In genomic region chr14:73188501-73188903, GRCh38 we compare ENCODE assay signal across 15 cellular contexts. TPM values are rescaled to one million over a fixed set of nuclear protein-coding genes. Genes with fewer than 3 reads are reported as not detected.
A peak's percentile ranks its signal among the peaks of the same experiment; 100 is the strongest.
DNase-seq lines count a peak whose midpoint lies in the region; FAIRE-seq and TF ChIP-seq lines count a peak whose summit lies in the region.
"Had no signal": no experiment of that assay in that cellular context is flagged by ENCODE, and none has a peak within 500 bp of the region (broad histone marks: within the 10 kb centered on the region; RNA-seq: fewer than 3 reads in every experiment).

No MANE protein-coding gene starts in this region.

- H3K4me3 ChIP-seq in bronchial epithelial cell (ENCODE audit: low read depth, low read length): no peak overlapping the region
- H3K4me3 ChIP-seq in mesenchymal stem cell (ENCODE audit: insufficient read depth in 1 of 2, low read depth in 1 of 2, low read length in 2 of 2): no peak overlapping the region
- H3K4me3 ChIP-seq: lower lobe of right lung had no signal

- DNase-seq in EL (peak; percentile 84), NCI-H226 (peak; percentile 74), bronchial epithelial cell (ENCODE audit: low read depth) (peak; percentile 60), mesenchymal stem cell (peak; percentile 72), GM12891 (ENCODE audit: insufficient read length, low spot score) (no peak), Ammon's horn (ENCODE audit: low spot score) (no peak)
- no peak for DNase-seq in activated T-cell treated with anti-CD3 and anti-CD28 coated beads, Interleukin-2, amount 50 U/mL, for 48 hours
- DNase-seq in stimulated activated CD8-positive, alpha-beta memory T cell treated with anti-CD3 and anti-CD28 coated beads, Interleukin-4, amount 100 ng/mL, for 48 hours: no peak
- DNase-seq: activated CD4-positive, CD25-positive, alpha-beta regulatory T cell; amygdala; CD8-positive, alpha-beta T cell; effector memory CD4-positive, alpha-beta T cell; lower lobe of right lung; NK-92 treated with Interleukin-12 subunit alpha and Interleukin-12 subunit beta, amount 100 ng/mL, for 24 hours; small intestine had no signal

- H3K4me2 ChIP-seq in mesenchymal stem cell (ENCODE audit: low read length, poor library complexity, severe bottlenecking): no peak overlapping the region

- H3K18ac ChIP-seq in mesenchymal stem cell (ENCODE audit: low read depth in 1 of 2, low read length in 2 of 2): no peak overlapping the region

- H2BK15ac ChIP-seq in mesenchymal stem cell (ENCODE audit: low read depth, poor library complexity, severe bottlenecking): no peak overlapping the region

- H2BK5ac ChIP-seq in mesenchymal stem cell (ENCODE audit: low read depth, low read length, poor library complexity, severe bottlenecking): no peak overlapping the region

- H3K23ac ChIP-seq in mesenchymal stem cell (ENCODE audit: low read length in 2 of 2): no peak overlapping the region

- H3K9me3 ChIP-seq in mesenchymal stem cell (ENCODE audit: control insufficient read depth, low read length): no peaks in the 10 kb centered on the region
- H3K9me3 ChIP-seq: lower lobe of right lung had no signal

- no peak overlapping the region for H2AFZ ChIP-seq in mesenchymal stem cell (ENCODE audit: low read depth, low read length)

- H3K79me1 ChIP-seq in mesenchymal stem cell (replicated peaks; ENCODE audit: low read length, poor library complexity, severe bottlenecking): peaks cover 7% of the 10 kb centered on the region

- H3K27me3 ChIP-seq in bronchial epithelial cell (ENCODE audit: control insufficient read depth, insufficient read depth, low read length) (no peaks in the 10 kb centered on the region), mesenchymal stem cell (ENCODE audit: control insufficient read depth in 1 of 2, insufficient read depth in 1 of 2, low read length in 2 of 2) (no peaks in the 10 kb centered on the region)

- H3K9ac ChIP-seq in mesenchymal stem cell (ENCODE audit: low read length): no peak overlapping the region

- no peak for TF ChIP-seq POLR2A in GM12891 (IDR thresholded peaks at IDR 0.05; ENCODE audit: low read depth, low read length)

- H2BK120ac ChIP-seq in mesenchymal stem cell (ENCODE audit: low read depth, low read length): no peak overlapping the region

- H3K36me3 ChIP-seq in bronchial epithelial cell (ENCODE audit: control insufficient read depth, insufficient read depth, low read length): peaks cover 12% of the 10 kb centered on the region
- peaks cover 30 to 62% of the 10 kb centered on the region in 2 experiments for H3K36me3 ChIP-seq in mesenchymal stem cell (ENCODE audit: control insufficient read depth in 1 of 2, insufficient read depth in 2 of 2, low read depth in 1 of 2, low read length in 2 of 2)

- FAIRE-seq in bronchial epithelial cell (lab: Jason Lieb, UNC) (no peak), GM12891 (lab: Jason Lieb, UNC) (no peak)
- FAIRE-seq: small intestine had no signal

- H2BK12ac ChIP-seq in mesenchymal stem cell (ENCODE audit: low read length in 2 of 2): no peak overlapping the region

- H3K14ac ChIP-seq in mesenchymal stem cell (ENCODE audit: low read length in 2 of 2): no peak overlapping the region

- H3K27ac ChIP-seq in mesenchymal stem cell (ENCODE audit: low read length, poor library complexity, severe bottlenecking): no peak overlapping the region
- H3K27ac ChIP-seq: lower lobe of right lung had no signal

- no peak overlapping the region for H4K8ac ChIP-seq in mesenchymal stem cell (ENCODE audit: low read length)

- no peak overlapping the region for H2AK5ac ChIP-seq in mesenchymal stem cell (ENCODE audit: low read length, severe bottlenecking)

- H3K4ac ChIP-seq in mesenchymal stem cell (ENCODE audit: low read depth in 1 of 2, low read length in 2 of 2): no peak overlapping the region

- no peak for TF ChIP-seq CTCF in bronchial epithelial cell (IDR thresholded peaks at IDR 0.05; ENCODE audit: insufficient read depth, low read length, severe bottlenecking)

- 71% methylated on average over 2 of the region's 3 CpGs for WGBS in mesenchymal stem cell

- H4K91ac ChIP-seq in mesenchymal stem cell (ENCODE audit: low read length): no peak overlapping the region

- peaks cover 11% of the 10 kb centered on the region for H3K4me1 ChIP-seq in mesenchymal stem cell (ENCODE audit: control insufficient read depth, insufficient read depth, low read depth, low read length)
- H3K4me1 ChIP-seq: lower lobe of right lung had no signal

TF ChIP-seq in GM12891, 5 proteins besides CTCF, POLR2A, EP300 and RAD21:
- no peak for TF ChIP-seq TAF1 (IDR thresholded peaks at IDR 0.05; ENCODE audit: low read depth, low read length)
- TF ChIP-seq PAX5 (IDR thresholded peaks at IDR 0.05; ENCODE audit: insufficient read depth, low read length, severe bottlenecking): no peak
- TF ChIP-seq SPI1 (IDR thresholded peaks at IDR 0.05; ENCODE audit: low read depth, low read length): no peak
- no peak for TF ChIP-seq POLR2AphosphoS5 (IDR thresholded peaks at IDR 0.05; ENCODE audit: low read depth, low read length)
- no peak for TF ChIP-seq POU2F2 (IDR thresholded peaks at IDR 0.05; ENCODE audit: low read depth, low read length)

RNA-seq across cellular contexts. Expression of gene PAPLN, which starts 48.8 kb away (rescaled TPM):
- 3.4 and 6.0 TPM in 2 replicates for total RNA-seq in bronchial epithelial cell
- 1.9 TPM for polyA plus RNA-seq in mesenchymal stem cell (2013, experiment 1 of 2)
- polyA plus RNA-seq in mesenchymal stem cell (2013, experiment 2 of 2): 2.1 TPM
- 10.5 TPM for polyA plus RNA-seq in GM12891 (2012; ENCODE audit: low read depth, missing spikeins)
- total RNA-seq: CD8-positive, alpha-beta T cell had no signal

RNA-seq across cellular contexts. Expression of gene PSEN1, which starts 52.2 kb away (rescaled TPM):
- 78.5 and 86.1 TPM in 2 replicates for total RNA-seq in bronchial epithelial cell
- polyA plus RNA-seq in mesenchymal stem cell (2013, experiment 1 of 2): 50.3 TPM
- 52.0 TPM for polyA plus RNA-seq in mesenchymal stem cell (2013, experiment 2 of 2)
- 15.4 TPM for polyA plus RNA-seq in GM12891 (2012; ENCODE audit: low read depth, missing spikeins)

Comparison
In these comparisons a context has a peak if more than half of its experiments do, and no peak if none do; other contexts are left out.
1. DNase-seq: peak in EL (single experiment), NCI-H226 (single experiment), bronchial epithelial cell (single experiment) and mesenchymal stem cell (single experiment); none in GM12891 (single experiment), Ammon's horn (single experiment), activated T-cell treated with anti-CD3 and anti-CD28 coated beads, Interleukin-2, amount 50 U/mL, for 48 hours (0 of 2) and stimulated activated CD8-positive, alpha-beta memory T cell treated with anti-CD3 and anti-CD28 coated beads, Interleukin-4, amount 100 ng/mL, for 48 hours (single experiment).